8 cellular contexts compared by ENCODE assay signal in genomic region chr12:131830335-131831020, GRCh38. TPM values are rescaled to one million over a fixed set of nuclear protein-coding genes. Genes with fewer than 3 reads are reported as not detected.
DNase-seq lines count a peak whose midpoint lies in the region; ATAC-seq and TF ChIP-seq lines count a peak whose summit lies in the region.

No MANE protein-coding gene starts in this region.

- in situ Hi-C loops in Panc1 (cut with HindIII; ENCODE audit: low pct_unique_long_range_greater_than_20kb, low sequenced_read_pairs) (no loop called here), T47D (cut with HindIII; ENCODE audit: low pct_unique_long_range_greater_than_20kb, low sequenced_read_pairs) (no loop called here)

- WGBS in iPS DF 6.9 (ENCODE audit: insufficient coverage, insufficient read length), result no CpG with 5 or more reads among the region's 57 CpGs
- WGBS in psoas muscle, 3 donors, result 0% methylated on average over 31 to 57 of the region's 57 CpGs

- peak; percentile 47 for ATAC-seq in HG03108 (IDR thresholded peaks at IDR 0.05; ENCODE audit: unreplicated experiment)
- ATAC-seq in Panc1, result peak; percentile 76
- ATAC-seq in psoas muscle, result peak; percentile 77 to 89 (median 81)
- no peak for ATAC-seq in GM18867 (IDR thresholded peaks at IDR 0.05; ENCODE audit: unreplicated experiment)

- CTCF ChIA-PET in Panc1 (lab: Charles Lee), result interaction anchor here (0.5 to 0.6 kb wide), 4 partner anchors 53 to 227 kb away, joined by 3 to 6 read pairs (median 3); no protein-coding TSS in a partner anchor

- no peaks in the 10 kb centered on the region for H3K9me3 ChIP-seq in Panc1 (ENCODE audit: control insufficient read depth, insufficient read depth, low read depth, low read length)
- H3K9me3 ChIP-seq in iPS DF 6.9 (ENCODE audit: control insufficient read depth, insufficient read depth, low read length), result no peaks in the 10 kb centered on the region
- no peaks in the 10 kb centered on the region for H3K9me3 ChIP-seq in psoas muscle

- no TSS peak for BruUV-seq in Panc1 (replicated peaks; lab: Mats Ljungman, UMichigan)

- DNase-seq in NCI-H2107 treated with DMSO at 0.1 percent for 48 hours (lab: John Stamatoyannopoulos, UW; ENCODE audit: unreplicated experiment) (peak; percentile 16), NCI-H2107 (lab: John Stamatoyannopoulos, UW) (no peak), Panc1 (ENCODE audit: low read depth, low spot score) (no peak), T47D (ENCODE audit: low read depth in 1 of 2, low spot score in 1 of 2) (peak; percentile 73 to 96), iPS DF 6.9 (ENCODE audit: low read depth, low spot score) (no peak), psoas muscle (peak; percentile 87 to 90)

- H3K27me3 ChIP-seq in Panc1 (ENCODE audit: control insufficient read depth, insufficient read depth, low read length) (no peaks in the 10 kb centered on the region), iPS DF 6.9 (ENCODE audit: control insufficient read depth, insufficient read depth, low read length) (peaks cover 7% of the 10 kb centered on the region; the same call in 1 of the 2 replicates), psoas muscle (ENCODE audit: insufficient read depth in 3 of 3, low read length in 2 of 3) (peaks cover 0 to 78% (median 15%) of the 10 kb centered on the region in 3 donors)

- H3K27ac ChIP-seq in Panc1 (ENCODE audit: low read length), result peak overlapping the region; percentile 86
- H3K27ac ChIP-seq in iPS DF 6.9 (ENCODE audit: low read length), result no peak overlapping the region
- no peak overlapping the region for H3K27ac ChIP-seq in psoas muscle

- no peaks in the 10 kb centered on the region; the same call in 1 of the 2 replicates for H3K36me3 ChIP-seq in Panc1 (ENCODE audit: control insufficient read depth, insufficient read depth, low read length)
- H3K36me3 ChIP-seq in iPS DF 6.9 (ENCODE audit: control insufficient read depth, insufficient read depth, low read length), result no peaks in the 10 kb centered on the region; the same call in 1 of the 2 replicates
- no peaks in the 10 kb centered on the region for H3K36me3 ChIP-seq in psoas muscle (ENCODE audit: insufficient read depth in 1 of 2, low read depth in 1 of 2)

- intact Hi-C loops in Panc1 (cut with micrococcal nuclease; ENCODE audit: unreplicated experiment) (no loop called here), psoas muscle (cut with DNase I) (loop anchor here (2.0 to 10.0 kb wide), 3 partner anchors 223 to 726 kb away; no protein-coding TSS in a partner anchor)

- H3K4me3 ChIP-seq in Panc1 (ENCODE audit: low read depth in 2 of 2, low read length in 2 of 2) (peak overlapping the region; percentile 60 to 76), iPS DF 6.9 (ENCODE audit: low read length) (peak overlapping the region; percentile 50; the same call in 1 of the 2 replicates), psoas muscle (peak overlapping the region; percentile 64)

- peak; percentile 96 for TF ChIP-seq CTCF in Panc1 (IDR thresholded peaks at IDR 0.05)
- TF ChIP-seq CTCF in psoas muscle (IDR thresholded peaks at IDR 0.05), result peak; percentile 56

- POLR2A ChIA-PET in Panc1 (lab: Charles Lee), result interaction anchor here (0.6 to 0.8 kb wide), 2 partner anchors 29 to 119 kb away, joined by 3 to 4 read pairs; partner anchors contain the start of gene EP400

- H3K4me1 ChIP-seq in Panc1 (ENCODE audit: control insufficient read depth, insufficient read depth, low read length) (peaks cover 21% of the 10 kb centered on the region), iPS DF 6.9 (ENCODE audit: control insufficient read depth, insufficient read depth, low read length) (peaks cover 3% of the 10 kb centered on the region; the same call in 1 of the 2 replicates), psoas muscle (peaks cover 5% of the 10 kb centered on the region)

RNA-seq across cellular contexts. Expression of gene MMP17, which starts 2.3 kb away (rescaled TPM):
- total RNA-seq in Panc1 (2021; ENCODE audit: unreplicated experiment) (30.0 TPM), psoas muscle (1 to 10 TPM; 1.0 to 1.4 (median 1.3) TPM)
- polyA plus RNA-seq in Panc1 (2012; ENCODE audit: insufficient read length), result 47.0 TPM
- under 1 TPM; 0.64 to 0.91 (median 0.81) TPM for polyA plus RNA-seq in psoas muscle

Comparison
In these comparisons a context has a peak if more than half of its experiments do, and no peak if none do; other contexts are left out.
1. DNase-seq: peak in NCI-H2107 treated with DMSO at 0.1 percent for 48 hours (single experiment), T47D (2 of 2) and psoas muscle (2 of 2); none in NCI-H2107 (single experiment), Panc1 (single experiment) and iPS DF 6.9 (single experiment).
2. RNA of gene MMP17, which starts 2.3 kb away (total RNA-seq): 30.0 TPM in Panc1 (single experiment); 1.0 to 1.4 TPM in psoas muscle; every median in the first group is over 10 times any median in the second.
3. Peak in every context shown above with its lines, with median percentiles within 50 percentile points of each other: H3K4me3 ChIP-seq.